8 cellular contexts compared by ENCODE assay signal in genomic region chr13:45370922-45371406, GRCh38. TPM values are rescaled to one million over a fixed set of nuclear protein-coding genes. Genes with fewer than 3 reads are reported as not detected.
DNase-seq lines count a peak whose midpoint lies in the region; ATAC-seq and TF ChIP-seq lines count a peak whose summit lies in the region.

No MANE protein-coding gene starts in this region.

- CTCF ChIA-PET in BJ (lab: Yijun Ruan, JAX): interaction anchor here (0.7 to 5.0 kb wide), 26 partner anchors 9 to 1447 kb away, joined by 3 to 45 read pairs (median 4); partner anchors contain the start of gene SLC25A30

- ATAC-seq in GM18519 (IDR thresholded peaks at IDR 0.05; ENCODE audit: low FRiP score, unreplicated experiment) (no peak), HG03342 (IDR thresholded peaks at IDR 0.05; ENCODE audit: unreplicated experiment) (no peak)

- peak; percentile 95 for TF ChIP-seq CTCF in BJ (IDR thresholded peaks at IDR 0.05; ENCODE audit: insufficient read depth, low read depth, low read length)

- DNase-seq in BJ (ENCODE audit: low read depth) (no peak), LHCN-M2 (ENCODE audit: low read depth) (peak; percentile 84), epidermal melanocyte (ENCODE audit: insufficient read length, low spot score) (peak; percentile 81), middle frontal gyrus (ENCODE audit: extremely low spot score, low spot score) (peak; percentile 20)
- DNase-seq in activated CD8-positive, alpha-beta memory T cell treated with anti-CD3 and anti-CD28 coated beads, Interleukin-2, amount 50 U/mL, for 48 hours: peak; percentile 83
- DNase-seq in stimulated activated CD8-positive, alpha-beta memory T cell treated with anti-CD3 and anti-CD28 coated beads, Interleukin-4, amount 100 ng/mL, for 4 hours (ENCODE audit: low read depth in 2 of 2, low spot score in 1 of 2): peak; percentile 18 to 25

- no peaks in the 10 kb centered on the region for H3K27me3 ChIP-seq in BJ (ENCODE audit: control insufficient read depth, insufficient read depth, low read length)

- H3K4me3 ChIP-seq in BJ (ENCODE audit: low read depth, low read length): no peak overlapping the region

- no peaks in the 10 kb centered on the region; the same call in 1 of the 2 replicates for H3K36me3 ChIP-seq in BJ (ENCODE audit: control insufficient read depth, insufficient read depth, low read length)

- POLR2A ChIA-PET in BJ (lab: Charles Lee): no interaction called here

RNA-seq across cellular contexts. Expression of gene TPT1, which starts 30.0 kb away (rescaled TPM):
- 2,445 and 5,635 TPM in 2 replicates for polyA plus RNA-seq in BJ (2011; rRNA removed)
- 856 and 1,154 TPM in 2 replicates for polyA minus RNA-seq in BJ (2011; rRNA and poly(A)+ RNA removed)
- total RNA-seq in LHCN-M2 (2014; rRNA removed): 1,773 and 1,961 TPM in 2 replicates
- 3,733 TPM for polyA plus RNA-seq in LHCN-M2 (2012)

RNA-seq across cellular contexts. Expression of gene SLC25A30, which starts 47.2 kb away (rescaled TPM):
- 10.4 and 13.7 TPM in 2 replicates for polyA plus RNA-seq in BJ (2011; rRNA removed)
- 12.4 and 18.7 TPM in 2 replicates for polyA minus RNA-seq in BJ (2011; rRNA and poly(A)+ RNA removed)
- total RNA-seq in LHCN-M2 (2014; rRNA removed): 9.2 and 14.2 TPM in 2 replicates
- 11.7 TPM for polyA plus RNA-seq in LHCN-M2 (2012)
